Comparison of ENCODE assay signal across 8 cellular contexts in genomic region chr3:23805881-23806321, GRCh38. TPM values are rescaled to one million over a fixed set of nuclear protein-coding genes. Genes with fewer than 3 reads are reported as not detected.
DNase-seq lines count a peak whose midpoint lies in the region; ATAC-seq and TF ChIP-seq lines count a peak whose summit lies in the region.

UBE2E1 (plus strand) TSS chr3:23805955; CDS start chr3:23807270, 1,315 bp downstream.

- 0% methylated on average over 5 to 50 of the region's 51 CpGs for WGBS in psoas muscle, 3 donors

- peaks cover 26% of the 10 kb centered on the region for H3K36me3 Mint-ChIP-seq in T-helper 1 cell treated with Interleukin-12 subunit alpha and Interleukin-12 subunit beta and Interleukin-4 antibody, amounts not matched to agents 30 μg/mL and 1 μg/mL, for 36 hours (ENCODE audit: low read depth)

- peaks cover 37% of the 10 kb centered on the region for H3K4me1 Mint-ChIP-seq in T-helper 1 cell treated with Interleukin-12 subunit alpha and Interleukin-12 subunit beta and Interleukin-4 antibody, amounts not matched to agents 30 μg/mL and 1 μg/mL, for 36 hours (ENCODE audit: low read depth)

- H3K4me3 ChIP-seq in left ventricle myocardium inferior: peak within 1 kb of the TSS; percentile 95
- H3K4me3 ChIP-seq in psoas muscle: peak within 1 kb of the TSS; percentile 93

- H3K27ac Mint-ChIP-seq in T-helper 1 cell treated with Interleukin-12 subunit alpha and Interleukin-12 subunit beta and Interleukin-4 antibody, amounts not matched to agents 30 μg/mL and 1 μg/mL, for 36 hours: peak within 1 kb of the TSS; percentile 96

- DNase-seq in ELR (ENCODE audit: low read depth) (peak; percentile 77), HuH-7 (ENCODE audit: low spot score) (peak; percentile 90), amniotic stem cell (lab: John Stamatoyannopoulos, UW) (peak; percentile 38), left ventricle myocardium inferior (peak; percentile 79), psoas muscle (peak; percentile 68 to 87), NCI-H1048 (lab: John Stamatoyannopoulos, UW) (no peak)

- TF ChIP-seq CTCF in left ventricle myocardium inferior (IDR thresholded peaks at IDR 0.05; ENCODE audit: borderline replicate concordance) (no peak), psoas muscle (IDR thresholded peaks at IDR 0.05) (no peak)

- peak; percentile 76 for ATAC-seq in GM21515 (IDR thresholded peaks at IDR 0.05; ENCODE audit: unreplicated experiment)
- ATAC-seq in psoas muscle: peak; percentile 58 to 73 (median 68)

- H3K27ac ChIP-seq in left ventricle myocardium inferior (replicated peaks) (peak within 1 kb of the TSS; percentile 87), psoas muscle (peak within 1 kb of the TSS; percentile 93)

- intact Hi-C loops in left ventricle myocardium inferior (cut with micrococcal nuclease): no loop called here
- intact Hi-C loops in psoas muscle (cut with DNase I): loop anchor here in 1 of 2 donors (5.0 kb wide), 2 partner anchors 51 to 604 kb away; partner anchors contain the start of gene UBE2E2

- no peaks in the 10 kb centered on the region for H3K9me3 Mint-ChIP-seq in T-helper 1 cell treated with Interleukin-12 subunit alpha and Interleukin-12 subunit beta and Interleukin-4 antibody, amounts not matched to agents 30 μg/mL and 1 μg/mL, for 36 hours

- H3K9me3 ChIP-seq in left ventricle myocardium inferior (replicated peaks) (no peaks in the 10 kb centered on the region), psoas muscle (no peaks in the 10 kb centered on the region)

- H3K27me3 ChIP-seq in left ventricle myocardium inferior (ENCODE audit: low read depth) (no peaks in the 10 kb centered on the region), psoas muscle (ENCODE audit: insufficient read depth in 3 of 3, low read length in 2 of 3) (no peaks in the 10 kb centered on the region)

- peak within 1 kb of the TSS; percentile 95 for H3K4me3 Mint-ChIP-seq in T-helper 1 cell treated with Interleukin-12 subunit alpha and Interleukin-12 subunit beta and Interleukin-4 antibody, amounts not matched to agents 30 μg/mL and 1 μg/mL, for 36 hours

- peaks cover 46% of the 10 kb centered on the region for H3K4me1 ChIP-seq in left ventricle myocardium inferior
- peaks cover 25% of the 10 kb centered on the region for H3K4me1 ChIP-seq in psoas muscle

- H3K27me3 Mint-ChIP-seq in T-helper 1 cell treated with Interleukin-12 subunit alpha and Interleukin-12 subunit beta and Interleukin-4 antibody, amounts not matched to agents 30 μg/mL and 1 μg/mL, for 36 hours (ENCODE audit: low read depth): peaks cover 43% of the 10 kb centered on the region

- H3K36me3 ChIP-seq in left ventricle myocardium inferior (no peaks in the 10 kb centered on the region), psoas muscle (ENCODE audit: insufficient read depth in 1 of 2, low read depth in 1 of 2) (no peaks in the 10 kb centered on the region)

RNA-seq across cellular contexts. Expression of gene UBE2E1, which starts in this region (rescaled TPM):
- total RNA-seq in left ventricle myocardium inferior (65.0 TPM), psoas muscle (100 to 1,000 TPM in 1 of 4 donors, 10 to 100 TPM in 3; 54.1 to 112 (median 90.1) TPM)
- polyA plus RNA-seq in psoas muscle: 10 to 100 TPM; 66.3 to 86.5 (median 66.6) TPM
